ENCODE assay signal across 20 cellular contexts in genomic region chr20:62716941-62717310, GRCh38. TPM values are rescaled to one million over a fixed set of nuclear protein-coding genes. Genes with fewer than 3 reads are reported as not detected.
DNase-seq lines count a peak whose midpoint lies in the region; ATAC-seq and TF ChIP-seq lines count a peak whose summit lies in the region.
"Had no signal": no experiment of that assay in that cellular context is flagged by ENCODE, and none has a peak within 500 bp of the region (broad histone marks: within the 10 kb centered on the region; RNA-seq: fewer than 3 reads in every experiment).

No MANE protein-coding gene starts in this region.

- H3K27ac Mint-ChIP-seq in T-helper 2 cell treated with Interferon-gamma antibody and Interleukin-4, amounts not matched to agents 5 μg/mL and 100 μg/mL, for 36 hours, result no peak overlapping the region
- H3K27ac Mint-ChIP-seq in effector memory CD8-positive, alpha-beta T cell, result peak overlapping the region; percentile 89 to 93
- H3K27ac Mint-ChIP-seq: GM23338 had no signal

- RAD21 ChIA-PET in HCT116 (lab: Charles Lee; ENCODE audit: low non-redundant PET in 1 of 2, low total read pairs in 2 of 2, uncharacterized antibody in 2 of 2, unreplicated experiment in 2 of 2), result no interaction called here

- TF ChIP-seq POLR2A in HCT116 (IDR thresholded peaks at IDR 0.05; ENCODE audit: borderline replicate concordance, extremely low read depth, insufficient read depth, insufficient read length) (no peak), sigmoid colon (IDR thresholded peaks at IDR 0.05) (no peak)

- 78 to 92% methylated on average over 11 of the region's 11 CpGs for WGBS in sigmoid colon, 2 donors

- intact Hi-C loops in HCT116 (cut with micrococcal nuclease) (no loop called here), sigmoid colon (cut with DNase I) (no loop called here)

- no peaks in the 10 kb centered on the region for H3K27me3 ChIP-seq in HCT116 (ENCODE audit: insufficient read depth, low read length)
- H3K27me3 ChIP-seq in sigmoid colon, result no peaks in the 10 kb centered on the region

- no peak for TF ChIP-seq CTCF in HCT116 (IDR thresholded peaks at IDR 0.05 in 2 of 3, conservative IDR thresholded peaks at IDR 0.05 in 1 of 3; ENCODE audit: borderline replicate concordance in 1 of 3, insufficient read depth in 1 of 3, low read depth in 2 of 3, low read length in 2 of 3)
- no peak for TF ChIP-seq CTCF in sigmoid colon (IDR thresholded peaks at IDR 0.05)

- POLR2A ChIA-PET in HCT116 (lab: Charles Lee), result interaction anchor here (1.7 kb wide), 1 partner anchor 12 kb away, joined by 4 read pairs; no protein-coding TSS in a partner anchor

- no peaks in the 10 kb centered on the region for H3K9me3 ChIP-seq in HCT116 (ENCODE audit: control insufficient read depth in 1 of 2, insufficient read depth in 1 of 2, low read depth in 1 of 2, low read length in 2 of 2)
- peaks cover 0 to 12% (median 1%) of the 10 kb centered on the region in 4 donors for H3K9me3 ChIP-seq in sigmoid colon

- H3K27ac ChIP-seq in HCT116 (ENCODE audit: low read depth, low read length), result peak overlapping the region; percentile 18; the same call in 1 of the 2 replicates
- peak overlapping the region in 3 of 4 donors; percentile 79 to 96 (median 88) for H3K27ac ChIP-seq in sigmoid colon
- H3K27ac ChIP-seq: 22Rv1 had no signal

- no peak overlapping the region for H3K4me2 ChIP-seq in HCT116 (ENCODE audit: low read length)
- H3K4me2 ChIP-seq: GM23338 had no signal

- H3K9me2 ChIP-seq in HCT116 (ENCODE audit: insufficient read depth), result no peaks in the 10 kb centered on the region

- H3K9me3 Mint-ChIP-seq in T-helper 2 cell treated with Interferon-gamma antibody and Interleukin-4, amounts not matched to agents 5 μg/mL and 100 μg/mL, for 36 hours, result peaks cover 28% of the 10 kb centered on the region
- H3K9me3 Mint-ChIP-seq in effector memory CD8-positive, alpha-beta T cell, result peaks cover 2 to 6% of the 10 kb centered on the region in 2 donors

- peaks cover 26% of the 10 kb centered on the region for H3K4me1 Mint-ChIP-seq in T-helper 2 cell treated with Interferon-gamma antibody and Interleukin-4, amounts not matched to agents 5 μg/mL and 100 μg/mL, for 36 hours (ENCODE audit: low read depth)
- peaks cover 15% of the 10 kb centered on the region in 2 donors for H3K4me1 Mint-ChIP-seq in effector memory CD8-positive, alpha-beta T cell (ENCODE audit: low read depth in 2 of 2)
- H3K4me1 Mint-ChIP-seq: GM23338 had no signal

- H3K9ac ChIP-seq in HCT116 (ENCODE audit: low read length), result no peak overlapping the region

- peaks cover 100% of the 10 kb centered on the region for H3K79me2 ChIP-seq in HCT116 (ENCODE audit: insufficient read depth, low read length)

- H4K20me1 ChIP-seq in HCT116 (ENCODE audit: insufficient read depth), result peaks cover 46% of the 10 kb centered on the region

- no peak for TF ChIP-seq RAD21 in HCT116 (IDR thresholded peaks at IDR 0.05; ENCODE audit: low read depth)

- DNase-seq in T-helper 2 cell treated with Interferon-gamma antibody and Interleukin-4, amounts not matched to agents 5 μg/mL and 100 μg/mL, for 36 hours (ENCODE audit: low spot score), result no peak
- DNase-seq in T-helper 2 cell (no peak), HCT116 (ENCODE audit: low read depth, low spot score) (no peak), sigmoid colon (no peak), NCI-H524 (lab: John Stamatoyannopoulos, UW) (no peak), retina (no peak)
- no peak for DNase-seq in effector memory CD8-positive, alpha-beta T cell
- DNase-seq: Calu3, DMS53, HCEC 1CT, NCI-H1105 treated with DMSO at 0.1 percent for 48 hours, NCI-H1694, NCI-H510A, NCI-H774, SHP77 had no signal

- TF ChIP-seq EP300 in sigmoid colon (IDR thresholded peaks at IDR 0.05), result no peak

- H2AFZ ChIP-seq in HCT116 (ENCODE audit: low read depth, low read length, poor library complexity, severe bottlenecking), result no peak overlapping the region
- H2AFZ ChIP-seq: GM23338 had no signal

- H3K4me3 ChIP-seq in HCT116 (replicated peaks in 1 of 2; ENCODE audit: low read depth in 1 of 2, low read length in 2 of 2) (no peak overlapping the region), sigmoid colon (peak overlapping the region in 2 of 4 donors; percentile 20 to 30)
- H3K4me3 ChIP-seq: GM23338 had no signal

- peaks cover 29 to 99% of the 10 kb centered on the region in 2 experiments; a peak in 3 of 4 replicates for H3K4me1 ChIP-seq in HCT116 (ENCODE audit: control insufficient read depth in 1 of 2, insufficient read depth in 2 of 2, low read length in 2 of 2)
- peaks cover 0 to 76% (median 69%) of the 10 kb centered on the region in 4 donors for H3K4me1 ChIP-seq in sigmoid colon

- H3K4me3 Mint-ChIP-seq in T-helper 2 cell treated with Interferon-gamma antibody and Interleukin-4, amounts not matched to agents 5 μg/mL and 100 μg/mL, for 36 hours, result peak overlapping the region; percentile 78
- peak overlapping the region; percentile 75 to 76 for H3K4me3 Mint-ChIP-seq in effector memory CD8-positive, alpha-beta T cell
- H3K4me3 Mint-ChIP-seq: GM23338 had no signal

- CTCF ChIA-PET in HCT116 (lab: Charles Lee), result no interaction called here

- H3K27me3 Mint-ChIP-seq in T-helper 2 cell treated with Interferon-gamma antibody and Interleukin-4, amounts not matched to agents 5 μg/mL and 100 μg/mL, for 36 hours (ENCODE audit: low read depth), result peaks cover 69% of the 10 kb centered on the region
- H3K27me3 Mint-ChIP-seq in effector memory CD8-positive, alpha-beta T cell, result peaks cover 0 to 3% of the 10 kb centered on the region in 2 donors

- BruUV-seq in HCT116 (replicated peaks; lab: Mats Ljungman, UMichigan), result no TSS peak

- ATAC-seq in HCT116, result no peak
- ATAC-seq in effector memory CD8-positive, alpha-beta T cell (replicated peaks), result no peak
- no peak for ATAC-seq in GM18870 (IDR thresholded peaks at IDR 0.05; ENCODE audit: unreplicated experiment)
- ATAC-seq: GM23338 had no signal

- H3K36me3 ChIP-seq in HCT116 (ENCODE audit: control insufficient read depth in 1 of 2, insufficient read depth in 2 of 2, low read length in 2 of 2), result peaks cover 38 to 97% of the 10 kb centered on the region in 2 experiments
- H3K36me3 ChIP-seq in sigmoid colon, result no peaks in the 10 kb centered on the region

- peaks cover 7% of the 10 kb centered on the region for H3K36me3 Mint-ChIP-seq in T-helper 2 cell treated with Interferon-gamma antibody and Interleukin-4, amounts not matched to agents 5 μg/mL and 100 μg/mL, for 36 hours (ENCODE audit: low read depth)
- no peaks in the 10 kb centered on the region for H3K36me3 Mint-ChIP-seq in effector memory CD8-positive, alpha-beta T cell (ENCODE audit: insufficient read depth)

TF ChIP-seq in HCT116, 20 proteins besides CTCF, POLR2A, EP300 and RAD21 (continues in another document):
- TF ChIP-seq SRF (IDR thresholded peaks at IDR 0.05; ENCODE audit: low read depth), result no peak
- no peak for TF ChIP-seq ATF3 (IDR thresholded peaks at IDR 0.05)
- no peak for TF ChIP-seq SP1 (IDR thresholded peaks at IDR 0.05; ENCODE audit: low read depth)
- no peak for TF ChIP-seq ELF1 (IDR thresholded peaks at IDR 0.05; ENCODE audit: borderline replicate concordance, low read depth)
- TF ChIP-seq POLR2AphosphoS5 (IDR thresholded peaks at IDR 0.05; ENCODE audit: low read depth, low read length), result no peak
- no peak for TF ChIP-seq MAX (IDR thresholded peaks at IDR 0.05)
- TF ChIP-seq TCF7L2 (IDR thresholded peaks at IDR 0.05; ENCODE audit: borderline replicate concordance, extremely low read depth, insufficient read depth, insufficient read length), result no peak
- no peak for TF ChIP-seq ZFX (IDR thresholded peaks at IDR 0.05)
- no peak for TF ChIP-seq CBX3 (IDR thresholded peaks at IDR 0.05; ENCODE audit: low read depth)
- no peak for TF ChIP-seq FOSL1 (IDR thresholded peaks at IDR 0.05; ENCODE audit: low read depth)
- TF ChIP-seq EZH2 (IDR thresholded peaks at IDR 0.05), result no peak
- TF ChIP-seq ZBTB33 (IDR thresholded peaks at IDR 0.05; ENCODE audit: extremely low read depth, insufficient replicate concordance, low read length), result no peak
- no peak for TF ChIP-seq SIN3A (IDR thresholded peaks at IDR 0.05; ENCODE audit: low read depth)
- TF ChIP-seq EZH2phosphoT487 (IDR thresholded peaks at IDR 0.05; ENCODE audit: borderline replicate concordance), result no peak
- TF ChIP-seq EGR1 (IDR thresholded peaks at IDR 0.05; ENCODE audit: low read depth), result no peak

RNA-seq across cellular contexts. Expression of gene NTSR1, which starts 8.3 kb away (rescaled TPM):
- total RNA-seq in HCT116 (2021; ENCODE audit: unreplicated experiment) (187 TPM), sigmoid colon (10 to 100 TPM in 3 of 4 donors, 1 to 10 TPM in 1; 5.4 to 54.0 (median 27.6) TPM)
- 139 and 172 TPM in 2 replicates for polyA plus RNA-seq in HCT116 (2012)
- polyA plus RNA-seq in sigmoid colon, result 1 to 10 TPM in 1 of 3 donors, under 1 TPM in 1, not detected in 1; 0.60 to 1.4 TPM
- total RNA-seq: Calu3, OCI-LY7 had no signal
- polyA plus RNA-seq: CD4-positive, alpha-beta memory T cell had no signal
